Comparison of ENCODE assay signal across 24 cellular contexts in the genomic region with DNA sequence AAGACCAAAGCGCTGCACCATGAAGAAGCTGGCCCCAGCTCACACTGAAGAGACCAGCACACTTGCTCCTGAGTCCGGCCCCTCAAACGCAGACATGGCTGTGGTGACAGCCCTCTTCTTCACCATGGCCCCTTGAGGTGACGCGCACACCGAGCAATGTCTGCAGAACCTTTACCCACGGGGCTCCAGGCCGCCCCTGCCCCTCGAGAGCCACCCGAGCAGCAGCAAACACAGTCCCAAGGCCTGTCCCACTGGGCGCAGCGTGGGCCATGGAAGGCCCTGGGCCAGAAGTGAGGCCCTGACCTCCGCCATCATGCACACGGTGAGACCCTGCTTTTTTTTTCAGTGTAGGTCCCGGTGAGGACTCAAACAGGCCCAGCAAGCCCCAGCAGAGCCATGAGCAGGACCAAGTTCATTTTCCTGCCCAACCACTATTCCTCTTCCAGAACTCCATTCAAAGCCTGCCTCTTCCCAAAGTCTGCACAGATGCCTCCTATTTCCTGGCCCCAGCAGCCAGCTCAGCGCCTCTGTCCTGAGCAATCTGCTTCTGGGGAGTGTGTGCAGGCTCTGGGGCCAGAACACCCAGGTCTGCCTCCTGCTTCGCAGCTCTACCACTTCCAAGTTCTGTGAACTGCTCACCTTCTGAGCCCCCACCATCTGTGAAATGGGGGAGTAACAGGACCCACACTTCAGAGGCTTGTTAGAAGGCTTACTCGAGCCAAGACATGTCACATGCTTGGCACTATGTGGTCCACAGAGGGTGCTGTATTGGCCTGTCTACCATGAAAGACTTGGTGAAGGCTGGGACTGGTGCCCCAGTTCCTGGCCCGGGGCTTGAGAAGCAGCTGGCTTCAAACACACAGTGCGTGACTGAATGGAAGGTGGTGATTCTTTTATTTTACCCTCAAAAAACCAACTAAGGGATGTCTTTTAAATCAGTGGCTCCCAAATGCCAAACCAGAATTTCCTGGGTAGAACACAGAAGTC. TPM values are rescaled to one million over a fixed set of nuclear protein-coding genes. Genes with fewer than 3 reads are reported as not detected.
DNase-seq lines count a peak whose midpoint lies in the region; ATAC-seq, FAIRE-seq and TF ChIP-seq lines count a peak whose summit lies in the region.
"Had no signal": no experiment of that assay in that cellular context is flagged by ENCODE, and none has a peak within 500 bp of the region (broad histone marks: within the 10 kb centered on the region; RNA-seq: fewer than 3 reads in every experiment).

No MANE protein-coding gene starts in this region.

- no peak for DNase-seq in activated naive CD4-positive, alpha-beta T cell treated with anti-CD3 and anti-CD28 coated beads for 36 hours
- no peak for DNase-seq in activated naive CD4-positive, alpha-beta T cell (lab: John Stamatoyannopoulos, UW)
- DNase-seq in K562 (ENCODE audit: extremely low read depth in 1 of 4, low spot score in 3 of 4): no peak
- DNase-seq in medulla oblongata (ENCODE audit: extremely low spot score): peak; percentile 24
- peak; percentile 53 for DNase-seq in spleen
- no peak for DNase-seq in DMS 273 treated with DMSO at 0.1 percent for 48 hours (lab: John Stamatoyannopoulos, UW)
- no peak for DNase-seq in occipital lobe (lab: John Stamatoyannopoulos, UW)
- DNase-seq in putamen (ENCODE audit: low spot score): no peak
- DNase-seq: activated CD4-positive, alpha-beta T cell treated with anti-CD3 and anti-CD28 coated beads for 4 hours; BE2C; cortex of kidney; EL; HCEC 1CT; NCI-H1436 treated with DMSO at 0.1 percent for 48 hours; NCI-H524 treated with DMSO at 0.1 percent for 48 hours had no signal

- H3K79me2 ChIP-seq in K562 (ENCODE audit: control insufficient read depth, insufficient read depth, low read length): no peaks in the 10 kb centered on the region

- intact Hi-C loops in activated naive CD4-positive, alpha-beta T cell treated with anti-CD3 and anti-CD28 coated beads for 36 hours (cut with micrococcal nuclease): no loop called here
- intact Hi-C loops in K562 (cut with micrococcal nuclease) (no loop called here), spleen (cut with DNase I; ENCODE audit: low total_unique reads) (no loop called here)

- H3K4me3 ChIP-seq in K562 (no peak overlapping the region), spleen (no peak overlapping the region)
- H3K4me3 ChIP-seq: neural progenitor cell, SJSA1, upper lobe of left lung had no signal

- no peaks in the 10 kb centered on the region for H3K27me3 ChIP-seq in K562 (ENCODE audit: control insufficient read depth in 2 of 2, insufficient read depth in 2 of 2, low read length in 2 of 2)
- H3K27me3 ChIP-seq in spleen (replicated peaks in 1 of 7): no peaks in the 10 kb centered on the region
- H3K27me3 ChIP-seq: BE2C, neural progenitor cell, SJSA1, upper lobe of left lung had no signal

- in situ Hi-C loops in K562 (cut with MboI): no loop called here

- H3K4me3 Mint-ChIP-seq in activated naive CD4-positive, alpha-beta T cell treated with anti-CD3 and anti-CD28 coated beads for 36 hours: no peak overlapping the region
- H3K4me3 Mint-ChIP-seq: neural progenitor cell had no signal

- H3K36me3 ChIP-seq in K562 (ENCODE audit: control insufficient read depth, insufficient read depth, low read length): peaks cover 74% of the 10 kb centered on the region
- peaks cover 12 to 96% (median 82%) of the 10 kb centered on the region in 6 donors for H3K36me3 ChIP-seq in spleen
- H3K36me3 ChIP-seq: neural progenitor cell had no signal

- H3K27ac ChIP-seq in K562 (ENCODE audit: extremely low read depth, low read depth, low read length): no peak overlapping the region
- H3K27ac ChIP-seq in spleen: no peak overlapping the region
- H3K27ac ChIP-seq: neural progenitor cell, SJSA1, upper lobe of left lung had no signal

- no peak for FAIRE-seq in K562 (lab: Jason Lieb, UNC)
- FAIRE-seq: A204.1, RCC 7860 had no signal

- CTCF ChIA-PET in activated naive CD4-positive, alpha-beta T cell treated with anti-CD3 and anti-CD28 coated beads for 36 hours (lab: Charles Lee): no interaction called here
- CTCF ChIA-PET in K562 (lab: Yijun Ruan, JAX; ENCODE audit: low intra/inter-chr PET ratio): no interaction called here

- TF ChIP-seq CTCF in K562 (IDR thresholded peaks at IDR 0.05 in 2 of 3, conservative IDR thresholded peaks at IDR 0.05 in 1 of 3; ENCODE audit: insufficient read depth in 2 of 3, low read depth in 1 of 3, low read length in 3 of 3) (no peak), spleen (IDR thresholded peaks at IDR 0.05 in 8 of 11, conservative IDR thresholded peaks at IDR 0.05 in 3 of 11) (no peak)

- no peaks in the 10 kb centered on the region for H3K9me3 ChIP-seq in K562 (replicated peaks; ENCODE audit: control insufficient read depth, insufficient read depth, low read depth, low read length)
- H3K9me3 ChIP-seq in spleen: no peaks in the 10 kb centered on the region
- H3K9me3 ChIP-seq: BE2C, SJSA1, upper lobe of left lung had no signal

- H3K9me1 ChIP-seq in K562 (ENCODE audit: control insufficient read depth, insufficient read depth, low read length): no peaks in the 10 kb centered on the region

- no peak overlapping the region for H2AFZ ChIP-seq in K562 (ENCODE audit: low read depth, low read length)
- H2AFZ ChIP-seq: neural progenitor cell had no signal

- H3K9ac ChIP-seq in K562 (ENCODE audit: insufficient read depth in 1 of 2, low read depth in 2 of 2, low read length in 2 of 2): no peak overlapping the region; a peak in 1 of 4 replicates
- H3K9ac ChIP-seq: neural progenitor cell had no signal

- no peak for TF ChIP-seq RAD21 in K562 (CRISPR knock-in tag; conservative IDR thresholded peaks at IDR 0.05 in 1 of 2, IDR thresholded peaks at IDR 0.05 in 1 of 2)

- TF ChIP-seq POLR2A in K562 (conservative IDR thresholded peaks at IDR 0.05): no peak
- no peak for TF ChIP-seq POLR2A in spleen (IDR thresholded peaks at IDR 0.05)

- no peak overlapping the region for H3K4me2 ChIP-seq in K562 (ENCODE audit: insufficient read depth, low read length)
- H3K4me2 ChIP-seq: neural progenitor cell had no signal

- H4K20me1 ChIP-seq in K562 (replicated peaks; ENCODE audit: control insufficient read depth, insufficient read depth, low read length): no peaks in the 10 kb centered on the region

- WGBS in K562 (ENCODE audit: insufficient coverage, low coverage, missing lambda C conversion rate): 92% methylated on average over 17 of the region's 20 CpGs
- 93 to 95% (median 94%) methylated on average over 11 to 20 of the region's 20 CpGs for WGBS in spleen, 5 donors

- no TSS peak for BruUV-seq in K562 (replicated peaks; lab: Mats Ljungman, UMichigan)

- H3K4me1 ChIP-seq in K562 (replicated peaks in 1 of 2; ENCODE audit: control insufficient read depth in 2 of 2, insufficient read depth in 2 of 2, low read length in 2 of 2) (peaks cover 0 to 7% of the 10 kb centered on the region in 2 experiments; a peak in 1 of 5 replicates), spleen (no peaks in the 10 kb centered on the region)
- H3K4me1 ChIP-seq: BE2C, neural progenitor cell, SJSA1, upper lobe of left lung had no signal

- no peaks in the 10 kb centered on the region for H3K27me3 Mint-ChIP-seq in activated naive CD4-positive, alpha-beta T cell treated with anti-CD3 and anti-CD28 coated beads for 36 hours (ENCODE audit: low read depth)

- H3K4me1 Mint-ChIP-seq in activated naive CD4-positive, alpha-beta T cell treated with anti-CD3 and anti-CD28 coated beads for 36 hours (ENCODE audit: low read depth): no peaks in the 10 kb centered on the region
- H3K4me1 Mint-ChIP-seq: neural progenitor cell had no signal

- H3K27ac Mint-ChIP-seq in activated naive CD4-positive, alpha-beta T cell treated with anti-CD3 and anti-CD28 coated beads for 36 hours: peak overlapping the region; percentile 46
- H3K27ac Mint-ChIP-seq: neural progenitor cell had no signal

- H3K36me3 Mint-ChIP-seq in activated naive CD4-positive, alpha-beta T cell treated with anti-CD3 and anti-CD28 coated beads for 36 hours (ENCODE audit: low read depth): peaks cover 37% of the 10 kb centered on the region

- POLR2A ChIA-PET in K562 (lab: Yijun Ruan, JAX): interaction anchor here (0.7 kb wide), 1 partner anchor 24 kb away, joined by 3 read pairs; no protein-coding TSS in a partner anchor

- TF ChIP-seq EP300 in K562 (IDR thresholded peaks at IDR 0.05; ENCODE audit: low read length): no peak

- no peaks in the 10 kb centered on the region for H3K9me3 Mint-ChIP-seq in activated naive CD4-positive, alpha-beta T cell treated with anti-CD3 and anti-CD28 coated beads for 36 hours
- H3K9me3 Mint-ChIP-seq: neural progenitor cell had no signal

- no peak for ATAC-seq in K562

TF ChIP-seq in K562, 482 proteins besides CTCF, POLR2A, EP300 and RAD21 (continues in another document):
- peak; percentile 43 for TF ChIP-seq RBM22 (IDR thresholded peaks at IDR 0.05; ENCODE audit: low read depth, low read length, poor library complexity, severe bottlenecking)

RNA-seq across cellular contexts. Expression of gene GSG1L, which starts 35.7 kb away (rescaled TPM):
- total RNA-seq in activated naive CD4-positive, alpha-beta T cell treated with anti-CD3 and anti-CD28 coated beads for 36 hours: not detected
- total RNA-seq in K562 (2011; cell fraction: chromatin; rRNA removed; ENCODE audit: low replicate concordance): not detected in 2 replicates
- total RNA-seq in K562 (2011; cell fraction: nucleolus; rRNA removed): not detected in 2 replicates
- not detected in 2 replicates for total RNA-seq in K562 (2011; cell fraction: nucleoplasm; rRNA removed)
- not detected in 2 replicates for total RNA-seq in K562 (2014; rRNA removed)
- total RNA-seq in K562 (2014; rRNA removed; fragmentation: Illumina TruSeq; extraction: Trizol): not detected in 2 replicates
- not detected in 2 replicates for total RNA-seq in K562 (2015; rRNA removed; fragmentation: Illumina TruSeq; extraction: Trizol)
- total RNA-seq in K562 (2021): not detected in 2 replicates
- not detected in 2 replicates for polyA plus RNA-seq in K562 (2011; rRNA removed)
- polyA plus RNA-seq in K562 (2011; cell fraction: cytosol; rRNA removed): not detected in 2 replicates
- polyA plus RNA-seq in K562 (2011; cell fraction: nucleus; rRNA removed): not detected in 2 replicates
- polyA plus RNA-seq in K562 (2012): 0.04 TPM in 1 of 2 replicates, not detected in the other
- polyA plus RNA-seq in K562 (2014; fragmentation: Illumina TruSeq; extraction: Trizol): not detected in 2 replicates
- polyA plus RNA-seq in K562 (2014; fragmentation: Nextera tagmentation; extraction: Ambion mirVana): not detected
- not detected in 2 replicates for polyA plus RNA-seq in K562 (2014; rRNA removed)
- polyA minus RNA-seq in K562 (2011; rRNA and poly(A)+ RNA removed): 0.06 TPM in 1 of 2 replicates, not detected in the other
- not detected in 2 replicates for polyA minus RNA-seq in K562 (2011; cell fraction: cytosol; rRNA and poly(A)+ RNA removed)
- polyA minus RNA-seq in K562 (2011; cell fraction: nucleus; rRNA and poly(A)+ RNA removed): not detected in 2 replicates
- total RNA-seq in spleen: under 1 TPM in 3 of 7 donors, not detected in 4; 0.22 to 0.57 (median 0.29) TPM
- polyA plus RNA-seq in spleen: under 1 TPM in 1 of 3 donors, not detected in 2; 0.58 TPM
- 2.0 TPM for total RNA-seq in occipital lobe
- total RNA-seq: activated CD8-positive, alpha-beta memory T cell treated with anti-CD3 and anti-CD28 coated beads for 36 hours; glomerular endothelial cell; renal cortical epithelial cell; SJSA1; T-helper 1 cell treated with Interleukin-12 subunit alpha and Interleukin-12 subunit beta and Interleukin-4 antibody, amounts not matched to agents 30 ng/mL and 1 ng/mL, for 36 hours had no signal

Comparison
In these comparisons a context has a peak if more than half of its experiments do, and no peak if none do; other contexts are left out.
1. DNase-seq: peak in medulla oblongata (single experiment) and spleen (single experiment); none in activated naive CD4-positive, alpha-beta T cell treated with anti-CD3 and anti-CD28 coated beads for 36 hours (single experiment), activated naive CD4-positive, alpha-beta T cell (0 of 4), K562 (0 of 4), DMS 273 treated with DMSO at 0.1 percent for 48 hours (single experiment), occipital lobe (single experiment) and putamen (single experiment).